ENCODE assay signal across 1 cellular context in the genomic region with DNA sequence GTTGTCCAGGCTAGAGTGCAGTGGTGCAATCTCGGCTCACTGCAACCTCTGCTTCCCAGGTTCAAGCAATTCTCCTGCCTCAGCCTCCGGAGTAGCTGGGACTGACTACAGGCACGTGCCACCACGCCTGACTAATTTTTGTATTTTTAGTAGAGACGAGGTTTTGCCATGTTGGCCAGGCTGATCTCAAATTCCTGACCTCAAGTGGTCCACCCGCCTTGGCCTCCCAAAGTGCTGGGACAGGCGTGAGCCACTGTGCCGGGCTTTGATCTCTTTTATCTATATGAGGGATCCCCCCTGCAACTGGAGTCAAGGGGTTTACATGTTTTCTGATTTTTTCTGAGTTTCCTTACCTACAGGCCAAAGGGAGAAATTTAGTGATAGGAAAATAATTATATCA.
A peak's percentile ranks its signal among the peaks of the same experiment; 100 is the strongest.
DNase-seq lines count a peak whose midpoint lies in the region; TF ChIP-seq lines count a peak whose summit lies in the region.
"Not testable (repeated sequence)": the region's sequence is repeated elsewhere in the genome, so short reads cannot be mapped to it uniquely, and the experiment has no call there.

No MANE protein-coding gene starts in this region.

- H3K27me3 ChIP-seq in thyroid gland: not testable (repeated sequence)

- DNase-seq in thyroid gland: peak; percentile 63 to 71

- not testable (repeated sequence) for H3K4me3 ChIP-seq in thyroid gland (replicated peaks in 1 of 3)

- not testable (repeated sequence) for H3K27ac ChIP-seq in thyroid gland

- H3K36me3 ChIP-seq in thyroid gland: not testable (repeated sequence)

- intact Hi-C loops in thyroid gland (cut with DNase I): not testable (repeated sequence)

- WGBS in thyroid gland, 2 donors: 26 to 33% methylated on average over 8 of the region's 8 CpGs

- not testable (repeated sequence) for H3K9me3 ChIP-seq in thyroid gland

- TF ChIP-seq POLR2A in thyroid gland (IDR thresholded peaks at IDR 0.05): not testable (repeated sequence)

- not testable (repeated sequence) for H3K4me1 ChIP-seq in thyroid gland

- TF ChIP-seq CTCF in thyroid gland (IDR thresholded peaks at IDR 0.05): not testable (repeated sequence)
